ENCODE assay signal across 8 cellular contexts in the genomic region with DNA sequence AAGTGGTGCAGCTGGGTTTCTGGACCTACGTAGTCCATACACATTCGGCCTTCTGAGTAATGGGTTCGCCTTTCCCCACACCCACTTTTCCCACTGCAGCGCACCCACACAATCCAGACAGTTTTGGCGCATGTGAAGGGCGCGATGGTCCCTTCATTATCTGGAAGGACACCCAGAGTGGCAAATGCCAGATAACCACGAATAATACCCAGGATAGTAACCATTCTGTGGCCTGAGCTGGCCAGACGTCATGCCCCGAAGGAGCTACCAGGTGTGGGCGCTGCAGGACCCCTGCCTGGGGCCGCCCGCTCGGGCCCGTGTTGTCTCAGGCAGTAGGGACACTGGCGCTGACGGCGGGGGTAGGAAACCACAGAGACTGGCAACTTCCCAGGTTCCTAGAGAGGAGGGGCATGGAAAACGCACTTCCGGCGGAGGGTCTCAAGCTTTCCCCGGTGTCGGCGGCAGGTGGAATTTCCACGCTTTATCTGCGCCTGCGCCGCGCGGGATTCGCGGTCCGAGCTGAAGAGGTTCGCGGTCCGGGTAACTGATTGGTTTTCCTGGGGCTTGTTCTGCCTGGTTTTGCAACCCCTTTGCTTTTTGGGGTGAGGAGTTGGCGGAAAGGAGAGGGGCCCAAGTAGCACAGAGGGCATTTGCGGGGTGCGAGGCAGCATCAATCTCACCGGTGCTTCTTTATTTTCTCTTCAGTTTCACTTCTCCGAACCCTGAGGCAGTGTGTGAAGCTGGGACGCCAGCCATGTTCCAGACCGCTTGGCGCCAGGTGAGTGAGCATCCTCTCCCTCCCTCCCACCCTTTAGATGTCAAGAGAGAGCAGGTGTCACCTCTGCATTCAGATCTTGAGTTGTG. TPM values are rescaled to one million over a fixed set of nuclear protein-coding genes. Genes with fewer than 3 reads are reported as not detected.
DNase-seq lines count a peak whose midpoint lies in the region; ATAC-seq and TF ChIP-seq lines count a peak whose summit lies in the region.

ZNF620 (plus strand) TSS at position 441 of the 864 bp plus-strand sequence; CDS start at position 755, 314 bp downstream.

- peaks cover 25% of the 10 kb centered on the region for H3K36me3 Mint-ChIP-seq in activated CD8-positive, alpha-beta memory T cell treated with anti-CD3 and anti-CD28 coated beads, Interleukin-2, amount 10 ng/mL, durations not matched to agents 7 days and 5 days
- H3K36me3 Mint-ChIP-seq in endodermal cell (ENCODE audit: low read depth) = peaks cover 38% of the 10 kb centered on the region

- H3K27ac Mint-ChIP-seq in activated CD8-positive, alpha-beta memory T cell treated with anti-CD3 and anti-CD28 coated beads, Interleukin-2, amount 10 ng/mL, durations not matched to agents 7 days and 5 days = peak within 1 kb of the TSS; percentile 88
- H3K27ac Mint-ChIP-seq in endodermal cell = peak within 1 kb of the TSS; percentile 98

- 11 to 22% methylated on average over 18 to 44 of the region's 44 CpGs for WGBS in endodermal cell (ENCODE audit: insufficient coverage in 1 of 2, insufficient read length in 1 of 2), 2 experiments

- CTCF ChIA-PET in activated CD8-positive, alpha-beta memory T cell treated with anti-CD3 and anti-CD28 coated beads, Interleukin-2, amount 10 ng/mL, durations not matched to agents 7 days and 5 days (lab: Charles Lee) = interaction anchor here (1.2 to 1.8 kb wide), 6 partner anchors 12 to 75 kb away, joined by 3 to 8 read pairs (median 4); partner anchors contain the start of gene ZNF621

- no peak within 1 kb of the TSS for H3K27ac ChIP-seq in endodermal cell (ENCODE audit: low read depth, low read length)

- H3K9me3 Mint-ChIP-seq in activated CD8-positive, alpha-beta memory T cell treated with anti-CD3 and anti-CD28 coated beads, Interleukin-2, amount 10 ng/mL, durations not matched to agents 7 days and 5 days (ENCODE audit: low read depth) = no peaks in the 10 kb centered on the region
- peaks cover 8% of the 10 kb centered on the region for H3K9me3 Mint-ChIP-seq in endodermal cell

- no peaks in the 10 kb centered on the region for H3K27me3 Mint-ChIP-seq in activated CD8-positive, alpha-beta memory T cell treated with anti-CD3 and anti-CD28 coated beads, Interleukin-2, amount 10 ng/mL, durations not matched to agents 7 days and 5 days
- H3K27me3 Mint-ChIP-seq in endodermal cell (ENCODE audit: insufficient read depth) = peaks cover 3% of the 10 kb centered on the region

- peak within 1 kb of the TSS; percentile 41 for H3K9ac ChIP-seq in endodermal cell (ENCODE audit: extremely low read depth, low read length, poor library complexity, severe bottlenecking)

- H3K4me3 Mint-ChIP-seq in activated CD8-positive, alpha-beta memory T cell treated with anti-CD3 and anti-CD28 coated beads, Interleukin-2, amount 10 ng/mL, durations not matched to agents 7 days and 5 days = peak within 1 kb of the TSS; percentile 92
- H3K4me3 Mint-ChIP-seq in endodermal cell = peak within 1 kb of the TSS; percentile 98

- peaks cover 31% of the 10 kb centered on the region for H3K4me1 Mint-ChIP-seq in activated CD8-positive, alpha-beta memory T cell treated with anti-CD3 and anti-CD28 coated beads, Interleukin-2, amount 10 ng/mL, durations not matched to agents 7 days and 5 days
- H3K4me1 Mint-ChIP-seq in endodermal cell = peaks cover 4% of the 10 kb centered on the region

- DNase-seq in AG09319 (ENCODE audit: extremely low read depth, low read depth) = no peak
- peak; percentile 92 for DNase-seq in NCI-H748 (lab: John Stamatoyannopoulos, UW; ENCODE audit: unreplicated experiment)
- peak; percentile 57 for DNase-seq in activated CD8-positive, alpha-beta memory T cell treated with anti-CD3 and anti-CD28 coated beads, Interleukin-2, amount 10 ng/mL, durations not matched to agents 7 days and 5 days
- DNase-seq in endodermal cell = peak; percentile 96
- DNase-seq in midbrain (lab: John Stamatoyannopoulos, UW) = peak; percentile 82
- peak; percentile 26 to 28 for DNase-seq in stimulated activated CD8-positive, alpha-beta memory T cell treated with anti-CD3 and anti-CD28 coated beads, Interleukin-2, amount 100 ng/mL, for 1 hour (ENCODE audit: low read depth in 2 of 2)

- no peaks in the 10 kb centered on the region for H3K4me1 ChIP-seq in endodermal cell (ENCODE audit: control insufficient read depth, insufficient read depth, low read length)

- peaks cover 5% of the 10 kb centered on the region for H3K9me3 ChIP-seq in endodermal cell (ENCODE audit: control insufficient read depth, low read length)

- TF ChIP-seq CTCF in AG09319 (IDR thresholded peaks at IDR 0.05; ENCODE audit: low read depth, low read length) (peak; percentile 35), endodermal cell (conservative IDR thresholded peaks at IDR 0.05) (peak; percentile 68)

- ATAC-seq in GM19023 (IDR thresholded peaks at IDR 0.05; ENCODE audit: unreplicated experiment) (peak; percentile 72), HG03280 (IDR thresholded peaks at IDR 0.05; ENCODE audit: unreplicated experiment) (peak; percentile 80)
- peak; percentile 83 for ATAC-seq in activated CD8-positive, alpha-beta memory T cell treated with anti-CD3 and anti-CD28 coated beads, Interleukin-2, amount 10 ng/mL, durations not matched to agents 7 days and 5 days

- no peaks in the 10 kb centered on the region for H3K27me3 ChIP-seq in endodermal cell (ENCODE audit: control insufficient read depth, insufficient read depth, low read length, poor library complexity, severe bottlenecking)

- H3K4me3 ChIP-seq in endodermal cell (ENCODE audit: low read length) = peak within 1 kb of the TSS; percentile 90

- peaks cover 23% of the 10 kb centered on the region for H3K36me3 ChIP-seq in endodermal cell (ENCODE audit: control insufficient read depth, insufficient read depth, low read length)

RNA-seq across cellular contexts. Expression of gene ZNF620, which starts in this region (rescaled TPM):
- 1 to 10 TPM; 5.7 to 8.3 TPM for total RNA-seq in activated CD8-positive, alpha-beta memory T cell treated with anti-CD3 and anti-CD28 coated beads, Interleukin-2, amount 10 ng/mL, durations not matched to agents 7 days and 5 days
- 10 to 100 TPM; 17.0 to 19.3 TPM for total RNA-seq in endodermal cell
- polyA plus RNA-seq in endodermal cell (2013, experiment 1 of 2) = 13.3 TPM
- 12.2 TPM for polyA plus RNA-seq in endodermal cell (2013, experiment 2 of 2)
